In genomic region chr7:96823274-96823673, GRCh38 we compare ENCODE assay signal across 10 cellular contexts.
A peak's percentile ranks its signal among the peaks of the same experiment; 100 is the strongest.
DNase-seq lines count a peak whose midpoint lies in the region; ATAC-seq lines count a peak whose summit lies in the region.
"Had no signal": no experiment of that assay in that cellular context is flagged by ENCODE, and none has a peak within 500 bp of the region (broad histone marks: within the 10 kb centered on the region; RNA-seq: fewer than 3 reads in every experiment).

No MANE protein-coding gene starts in this region.

- peaks cover 0 to 6% of the 10 kb centered on the region in 2 donors for H3K36me3 Mint-ChIP-seq in activated naive CD4-positive, alpha-beta T cell treated with anti-CD3 and anti-CD28 coated beads, Interleukin-2, amount 50 U/mL, for 72 hours

- intact Hi-C loops in posterior vena cava (cut with DNase I), result no loop called here

- peaks cover 0 to 4% of the 10 kb centered on the region in 2 donors for H3K9me3 Mint-ChIP-seq in activated naive CD4-positive, alpha-beta T cell treated with anti-CD3 and anti-CD28 coated beads, Interleukin-2, amount 50 U/mL, for 72 hours

- ATAC-seq in activated naive CD4-positive, alpha-beta T cell treated with anti-CD3 and anti-CD28 coated beads, Interleukin-2, amount 50 U/mL, for 72 hours, result peak; percentile 49 to 93
- ATAC-seq in HG02870 (IDR thresholded peaks at IDR 0.05; ENCODE audit: unreplicated experiment), result no peak

- no peak overlapping the region for H3K27ac Mint-ChIP-seq in activated naive CD4-positive, alpha-beta T cell treated with anti-CD3 and anti-CD28 coated beads, Interleukin-2, amount 50 U/mL, for 72 hours

- no peak for DNase-seq in activated naive CD4-positive, alpha-beta T cell treated with anti-CD3 and anti-CD28 coated beads, Interleukin-2, amount 50 U/mL, for 72 hours (ENCODE audit: low spot score in 2 of 2)
- DNase-seq in activated naive CD4-positive, alpha-beta T cell treated with Interleukin-2 at 50 U/mL for 16 hours, result no peak
- DNase-seq in OCI-M1 (lab: John Stamatoyannopoulos, UW) (peak; percentile 69), fibroblast of gingiva (ENCODE audit: low read depth) (peak; percentile 34), superior temporal gyrus (ENCODE audit: extremely low spot score) (peak; percentile 61), posterior vena cava (ENCODE audit: low spot score) (no peak), germinal center (ENCODE audit: low spot score) (no peak)
- DNase-seq: AML-193, NCI-H1092 had no signal

Comparison
In these comparisons a context has a peak if more than half of its experiments do, and no peak if none do; other contexts are left out.
1. DNase-seq: peak in OCI-M1 (single experiment), fibroblast of gingiva (single experiment) and superior temporal gyrus (single experiment); none in activated naive CD4-positive, alpha-beta T cell treated with anti-CD3 and anti-CD28 coated beads, Interleukin-2, amount 50 U/mL, for 72 hours (0 of 2), activated naive CD4-positive, alpha-beta T cell treated with Interleukin-2 at 50 U/mL for 16 hours (single experiment), posterior vena cava (single experiment) and germinal center (single experiment).